Comparison of ENCODE assay signal across 17 cellular contexts in the genomic region with DNA sequence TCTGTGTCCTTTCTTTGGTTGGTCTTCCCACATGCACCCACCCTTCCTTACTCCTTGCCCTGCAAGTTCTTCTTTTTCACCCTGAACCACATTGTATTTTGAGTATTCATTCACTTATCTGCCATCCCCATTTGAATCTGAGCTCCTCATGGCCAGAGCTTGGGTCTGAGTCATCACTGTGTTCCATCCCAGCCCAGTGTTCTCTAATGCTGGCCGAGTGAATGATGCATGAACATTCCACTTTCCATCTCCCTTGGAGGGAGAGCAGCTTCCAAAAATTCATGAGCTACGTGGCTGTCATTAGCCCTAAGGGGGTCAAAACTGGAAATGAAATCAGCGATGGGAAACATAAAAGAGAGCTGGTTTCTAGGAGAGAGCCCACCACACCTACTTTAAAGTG.
DNase-seq lines count a peak whose midpoint lies in the region; ATAC-seq and TF ChIP-seq lines count a peak whose summit lies in the region.
"Had no signal": no experiment of that assay in that cellular context is flagged by ENCODE, and none has a peak within 500 bp of the region (broad histone marks: within the 10 kb centered on the region; RNA-seq: fewer than 3 reads in every experiment).

No MANE protein-coding gene starts in this region.

- H3K27ac ChIP-seq in left ventricle myocardium inferior (replicated peaks): no peak overlapping the region
- H3K27ac ChIP-seq in foreskin keratinocyte: no peak overlapping the region
- H3K27ac ChIP-seq in aorta (ENCODE audit: low read depth in 1 of 2, low read length in 2 of 2): no peak overlapping the region
- no peak overlapping the region for H3K27ac ChIP-seq in CD8-positive, alpha-beta T cell (ENCODE audit: low read depth, low read length)
- no peak overlapping the region for H3K27ac ChIP-seq in substantia nigra (ENCODE audit: low read depth, low read length, poor library complexity, severe bottlenecking)
- H3K27ac ChIP-seq: A549 had no signal

- H3K4me1 Mint-ChIP-seq in WTC11: no peaks in the 10 kb centered on the region
- H3K4me1 Mint-ChIP-seq in CD8-positive, alpha-beta T cell (ENCODE audit: low read depth): no peaks in the 10 kb centered on the region
- H3K4me1 Mint-ChIP-seq: activated CD4-positive, alpha-beta memory T cell treated with anti-CD3 and anti-CD28 coated beads, Interleukin-2, amount 10 ng/mL, durations not matched to agents 7 days and 5 days had no signal

- no peaks in the 10 kb centered on the region for H3K36me3 Mint-ChIP-seq in WTC11
- H3K36me3 Mint-ChIP-seq in CD8-positive, alpha-beta T cell: no peaks in the 10 kb centered on the region

- H3K27me3 ChIP-seq in left ventricle myocardium inferior (ENCODE audit: low read depth): no peaks in the 10 kb centered on the region
- H3K27me3 ChIP-seq in adipocyte (replicated peaks; ENCODE audit: control insufficient read depth, insufficient read depth, low read length): no peaks in the 10 kb centered on the region
- peaks cover 2% of the 10 kb centered on the region for H3K27me3 ChIP-seq in foreskin keratinocyte
- peaks cover 0 to 2% of the 10 kb centered on the region in 2 donors for H3K27me3 ChIP-seq in aorta (ENCODE audit: control insufficient read depth in 1 of 2, insufficient read depth in 2 of 2, low read length in 1 of 2)
- no peaks in the 10 kb centered on the region for H3K27me3 ChIP-seq in CD8-positive, alpha-beta T cell (ENCODE audit: insufficient read depth, low read length)

- no peaks in the 10 kb centered on the region; the same call in 1 of the 2 replicates for H3K27me3 Mint-ChIP-seq in WTC11 (ENCODE audit: low read depth)
- peaks cover 27% of the 10 kb centered on the region for H3K27me3 Mint-ChIP-seq in CD8-positive, alpha-beta T cell (ENCODE audit: low read depth)

- intact Hi-C loops in left cardiac atrium (cut with DNase I): no loop called here
- intact Hi-C loops in left ventricle myocardium inferior (cut with micrococcal nuclease): no loop called here
- intact Hi-C loops in aorta (cut with DNase I): no loop called here
- intact Hi-C loops in CD8-positive, alpha-beta T cell (cut with DNase I, micrococcal nuclease): no loop called here

- no peak overlapping the region for H3K4me3 ChIP-seq in left ventricle myocardium inferior
- H3K4me3 ChIP-seq in adipocyte (ENCODE audit: low read length): peak overlapping the region; percentile 31
- no peak overlapping the region for H3K4me3 ChIP-seq in aorta (ENCODE audit: low read length in 2 of 2)
- H3K4me3 ChIP-seq in CD8-positive, alpha-beta T cell (ENCODE audit: low read depth, low read length): no peak overlapping the region
- H3K4me3 ChIP-seq: A549 had no signal

- no peak overlapping the region for H3K9ac ChIP-seq in adipocyte (ENCODE audit: low read length)

- ATAC-seq in left cardiac atrium (peak; percentile 34 to 80), foreskin keratinocyte (peak; percentile 74), aorta (ENCODE audit: low FRiP score) (peak; percentile 65), WTC11 (no peak)
- no peak for ATAC-seq in CD8-positive, alpha-beta T cell
- ATAC-seq: A549 had no signal

- POLR2A ChIA-PET in WTC11 (lab: Charles Lee): no interaction called here
- POLR2A ChIA-PET in CD8-positive, alpha-beta T cell (lab: Charles Lee): no interaction called here

- H3K36me3 ChIP-seq in left ventricle myocardium inferior: no peaks in the 10 kb centered on the region
- H3K36me3 ChIP-seq in adipocyte (ENCODE audit: control insufficient read depth, insufficient read depth, low read length, severe bottlenecking): no peaks in the 10 kb centered on the region
- no peaks in the 10 kb centered on the region for H3K36me3 ChIP-seq in aorta (ENCODE audit: control insufficient read depth in 1 of 2, insufficient read depth in 2 of 2, low read length in 1 of 2)
- no peaks in the 10 kb centered on the region for H3K36me3 ChIP-seq in CD8-positive, alpha-beta T cell (ENCODE audit: insufficient read depth, low read length)

- no peak overlapping the region for H3K27ac Mint-ChIP-seq in WTC11
- no peak overlapping the region for H3K27ac Mint-ChIP-seq in CD8-positive, alpha-beta T cell
- H3K27ac Mint-ChIP-seq: activated CD4-positive, alpha-beta memory T cell treated with anti-CD3 and anti-CD28 coated beads, Interleukin-2, amount 10 ng/mL, durations not matched to agents 7 days and 5 days had no signal

- H3K9me3 ChIP-seq in left ventricle myocardium inferior (replicated peaks) (peaks cover 9% of the 10 kb centered on the region), adipocyte (ENCODE audit: control insufficient read depth, low read length) (no peaks in the 10 kb centered on the region), aorta (ENCODE audit: control insufficient read depth, low read length) (no peaks in the 10 kb centered on the region)
- H3K9me3 ChIP-seq in CD8-positive, alpha-beta T cell (ENCODE audit: low read length): no peaks in the 10 kb centered on the region
- H3K9me3 ChIP-seq: A549 had no signal

- CTCF ChIA-PET in WTC11 (lab: Charles Lee): no interaction called here
- CTCF ChIA-PET in CD8-positive, alpha-beta T cell (lab: Charles Lee): no interaction called here

- H3K4me1 ChIP-seq in left ventricle myocardium inferior (no peaks in the 10 kb centered on the region), adipocyte (ENCODE audit: control insufficient read depth, insufficient read depth, low read length) (peaks cover 19% of the 10 kb centered on the region), foreskin keratinocyte (no peaks in the 10 kb centered on the region), aorta (ENCODE audit: control insufficient read depth in 1 of 2, insufficient read depth in 2 of 2, low read length in 2 of 2) (no peaks in the 10 kb centered on the region)
- H3K4me1 ChIP-seq in CD8-positive, alpha-beta T cell (ENCODE audit: insufficient read depth, low read length): no peaks in the 10 kb centered on the region
- H3K4me1 ChIP-seq: A549 had no signal

- peaks cover 4% of the 10 kb centered on the region; the same call in 1 of the 2 replicates for H3K9me3 Mint-ChIP-seq in WTC11
- no peaks in the 10 kb centered on the region for H3K9me3 Mint-ChIP-seq in CD8-positive, alpha-beta T cell
- H3K9me3 Mint-ChIP-seq: activated CD4-positive, alpha-beta memory T cell treated with anti-CD3 and anti-CD28 coated beads, Interleukin-2, amount 10 ng/mL, durations not matched to agents 7 days and 5 days had no signal

- DNase-seq in left cardiac atrium (no peak), left ventricle myocardium inferior (no peak), adipocyte (ENCODE audit: low read depth) (peak; percentile 71), foreskin keratinocyte (peak in 1 of 2 donors; percentile 17), aorta (no peak), WTC11 (ENCODE audit: low spot score) (no peak), substantia nigra (lab: John Stamatoyannopoulos, UW) (no peak)
- no peak for DNase-seq in CD8-positive, alpha-beta T cell
- DNase-seq: activated CD4-positive, alpha-beta memory T cell treated with anti-CD3 and anti-CD28 coated beads, Interleukin-2, amount 10 ng/mL, durations not matched to agents 7 days and 5 days; Calu3; central memory CD4-positive, alpha-beta T cell; H7; NCI-H2081; SHP77; small intestine; T-helper 9 cell had no signal

- no peak for TF ChIP-seq CTCF in left ventricle myocardium inferior (IDR thresholded peaks at IDR 0.05; ENCODE audit: borderline replicate concordance)
- no peak for TF ChIP-seq CTCF in foreskin keratinocyte (conservative IDR thresholded peaks at IDR 0.05)
- no peak for TF ChIP-seq CTCF in WTC11 (IDR thresholded peaks at IDR 0.05)
- no peak for TF ChIP-seq CTCF in CD8-positive, alpha-beta T cell (IDR thresholded peaks at IDR 0.05)

- WGBS in aorta, 2 donors: 48 to 53% methylated on average over 3 of the region's 3 CpGs

- no peak overlapping the region for H3K4me3 Mint-ChIP-seq in WTC11
- no peak overlapping the region for H3K4me3 Mint-ChIP-seq in CD8-positive, alpha-beta T cell
- H3K4me3 Mint-ChIP-seq: activated CD4-positive, alpha-beta memory T cell treated with anti-CD3 and anti-CD28 coated beads, Interleukin-2, amount 10 ng/mL, durations not matched to agents 7 days and 5 days had no signal

TF ChIP-seq in WTC11, 78 proteins besides CTCF, POLR2A, EP300 and RAD21 (continues in another document):
- TF ChIP-seq, protein P1, sequence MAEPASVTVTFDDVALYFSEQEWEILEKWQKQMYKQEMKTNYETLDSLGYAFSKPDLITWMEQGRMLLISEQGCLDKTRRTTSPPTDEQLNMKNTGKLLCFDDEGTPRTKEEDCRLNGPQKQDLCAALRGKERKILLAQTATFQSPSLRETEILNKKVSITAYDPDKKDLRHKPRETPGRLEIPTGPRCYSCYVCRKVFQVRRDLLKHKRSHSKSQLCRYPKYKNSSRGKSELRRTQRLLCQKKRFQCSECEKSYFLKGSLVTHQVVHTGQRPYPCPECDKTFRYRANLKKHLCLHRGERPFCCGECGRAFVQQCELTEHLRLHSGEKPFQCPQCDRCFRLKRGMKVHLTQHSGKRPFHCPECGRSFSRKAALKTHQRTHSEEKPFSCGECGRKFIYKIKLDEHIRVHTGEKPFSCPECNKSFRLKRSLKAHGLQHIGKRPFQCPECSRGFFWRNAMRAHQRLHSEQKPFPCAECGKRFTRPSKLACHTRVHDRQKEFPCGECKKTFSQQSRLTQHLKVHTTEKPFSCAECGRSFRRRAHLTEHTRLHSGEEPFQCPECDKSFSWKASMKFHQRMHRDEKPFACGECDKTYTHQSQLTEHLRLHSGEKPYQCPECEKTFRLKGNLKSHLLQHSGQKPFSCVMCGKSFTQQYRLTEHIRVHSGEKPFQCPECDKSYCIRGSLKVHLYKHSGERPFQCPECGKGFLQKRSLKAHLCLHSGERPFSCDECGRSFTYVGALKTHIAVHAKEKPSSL (CRISPR knock-in tag; conservative IDR thresholded peaks at IDR 0.05): no peak
- no peak for TF ChIP-seq NFE2L1 (CRISPR knock-in tag; IDR thresholded peaks at IDR 0.05)
- TF ChIP-seq GRHL2 (CRISPR knock-in tag; IDR thresholded peaks at IDR 0.05; ENCODE audit: insufficient replicate concordance, severe bottlenecking): no peak
- TF ChIP-seq, protein P2, sequence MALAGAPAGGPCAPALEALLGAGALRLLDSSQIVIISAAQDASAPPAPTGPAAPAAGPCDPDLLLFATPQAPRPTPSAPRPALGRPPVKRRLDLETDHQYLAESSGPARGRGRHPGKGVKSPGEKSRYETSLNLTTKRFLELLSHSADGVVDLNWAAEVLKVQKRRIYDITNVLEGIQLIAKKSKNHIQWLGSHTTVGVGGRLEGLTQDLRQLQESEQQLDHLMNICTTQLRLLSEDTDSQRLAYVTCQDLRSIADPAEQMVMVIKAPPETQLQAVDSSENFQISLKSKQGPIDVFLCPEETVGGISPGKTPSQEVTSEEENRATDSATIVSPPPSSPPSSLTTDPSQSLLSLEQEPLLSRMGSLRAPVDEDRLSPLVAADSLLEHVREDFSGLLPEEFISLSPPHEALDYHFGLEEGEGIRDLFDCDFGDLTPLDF (CRISPR knock-in tag; IDR thresholded peaks at IDR 0.05): no peak

Comparison
In these comparisons a context has a peak if more than half of its experiments do, and no peak if none do; other contexts are left out.
1. ATAC-seq: peak in left cardiac atrium (2 of 2), foreskin keratinocyte (single experiment) and aorta (single experiment); none in WTC11 (single experiment) and CD8-positive, alpha-beta T cell (single experiment).